8 cellular contexts compared by ENCODE assay signal in the genomic region with DNA sequence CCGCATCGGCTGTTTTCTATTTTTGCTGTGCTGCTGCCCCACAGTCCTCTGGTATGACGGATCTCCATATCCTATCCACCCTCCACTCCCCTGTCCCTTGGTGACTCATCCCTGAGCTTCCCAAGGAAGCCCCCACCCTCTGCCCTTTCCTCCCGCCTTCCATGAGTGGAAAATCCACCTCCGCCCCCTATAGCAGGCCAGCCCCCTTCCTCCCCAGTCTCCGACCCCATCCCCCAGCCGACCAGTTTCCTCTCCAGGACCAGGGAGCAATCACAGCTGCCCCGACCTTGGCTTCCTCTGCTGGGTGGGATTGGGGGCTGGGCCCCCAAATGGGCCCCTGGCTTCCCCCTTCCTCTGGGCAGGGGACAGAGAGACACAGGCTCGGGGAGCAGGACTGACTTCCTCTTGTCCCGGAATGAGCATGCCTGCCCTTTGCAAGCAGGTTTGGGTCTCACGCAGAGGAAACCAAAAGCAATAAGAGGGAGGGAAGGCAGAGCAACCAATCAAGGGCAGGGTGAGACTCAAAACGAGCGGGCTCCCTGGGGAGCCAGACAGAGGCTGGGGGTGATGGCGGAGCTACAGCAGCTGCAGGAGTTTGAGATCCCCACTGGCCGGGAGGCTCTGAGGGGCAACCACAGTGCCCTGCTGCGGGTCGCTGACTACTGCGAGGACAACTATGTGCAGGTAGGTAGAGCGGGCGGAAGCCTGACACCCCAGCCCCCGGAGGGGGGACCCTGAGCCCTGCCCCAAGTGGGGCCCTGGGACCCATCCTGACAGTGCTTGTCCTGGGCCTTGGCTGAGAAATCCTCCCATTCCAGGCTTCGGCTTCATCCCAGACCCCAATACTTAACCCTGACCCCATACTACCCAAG. TPM values are rescaled to one million over a fixed set of nuclear protein-coding genes. Genes with fewer than 3 reads are reported as not detected.
A peak's percentile ranks its signal among the peaks of the same experiment; 100 is the strongest.
DNase-seq lines count a peak whose midpoint lies in the region; ATAC-seq and TF ChIP-seq lines count a peak whose summit lies in the region.

A gene with protein sequence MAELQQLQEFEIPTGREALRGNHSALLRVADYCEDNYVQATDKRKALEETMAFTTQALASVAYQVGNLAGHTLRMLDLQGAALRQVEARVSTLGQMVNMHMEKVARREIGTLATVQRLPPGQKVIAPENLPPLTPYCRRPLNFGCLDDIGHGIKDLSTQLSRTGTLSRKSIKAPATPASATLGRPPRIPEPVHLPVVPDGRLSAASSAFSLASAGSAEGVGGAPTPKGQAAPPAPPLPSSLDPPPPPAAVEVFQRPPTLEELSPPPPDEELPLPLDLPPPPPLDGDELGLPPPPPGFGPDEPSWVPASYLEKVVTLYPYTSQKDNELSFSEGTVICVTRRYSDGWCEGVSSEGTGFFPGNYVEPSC (plus strand): TSS at position 550 of the 872 bp plus-strand sequence. CDS start 18 bp downstream, at position 568.
Gene GNGT2, minus strand, starts transcription at position 417 of the 872 bp plus-strand sequence. CDS start 3,152 bp downstream, outside the sequence.

- H3K9me2 ChIP-seq in PC-3 (replicated peaks; ENCODE audit: low read length) = no peaks in the 10 kb centered on the region

- intact Hi-C loops in mucosa of descending colon (cut with DNase I, micrococcal nuclease) (no loop called here), PC-3 (cut with micrococcal nuclease) (no loop called here)

- no peak within 1 kb of the TSS for H2AFZ ChIP-seq in PC-3 (ENCODE audit: low read length)

- peak; percentile 65 for DNase-seq in central memory CD4-positive, alpha-beta T cell
- peak; percentile 60 to 76 (median 65) for DNase-seq in mucosa of descending colon
- no peak for DNase-seq in kidney glomerular epithelial cell (lab: John Stamatoyannopoulos, UW)
- no peak for DNase-seq in PC-3

- no TSS peak for BruUV-seq in PC-3 (replicated peaks; lab: Mats Ljungman, UMichigan)

- peak; percentile 89 for ATAC-seq in GM19025 (IDR thresholded peaks at IDR 0.05; ENCODE audit: low read depth, unreplicated experiment)
- peak; percentile 82 for ATAC-seq in HG03045 (IDR thresholded peaks at IDR 0.05; ENCODE audit: unreplicated experiment)
- peak; percentile 81 for ATAC-seq in mucosa of descending colon
- ATAC-seq in PC-3 = no peak

- H3K4me3 Mint-ChIP-seq in T-helper 1 cell treated with Interleukin-12 subunit alpha and Interleukin-12 subunit beta and Interleukin-4 antibody, amounts not matched to agents 30 μg/mL and 1 μg/mL, for 36 hours = peak within 1 kb of the TSS; percentile 96

- no peaks in the 10 kb centered on the region for H3K4me1 ChIP-seq in mucosa of descending colon (ENCODE audit: low read depth)
- peaks cover 16% of the 10 kb centered on the region for H3K4me1 ChIP-seq in thymus (ENCODE audit: control insufficient read depth, insufficient read depth, low read length)
- H3K4me1 ChIP-seq in PC-3 (ENCODE audit: insufficient read depth, low read length) = no peaks in the 10 kb centered on the region

- H3K36me3 Mint-ChIP-seq in T-helper 1 cell treated with Interleukin-12 subunit alpha and Interleukin-12 subunit beta and Interleukin-4 antibody, amounts not matched to agents 30 μg/mL and 1 μg/mL, for 36 hours (ENCODE audit: low read depth) = peaks cover 42% of the 10 kb centered on the region

- no peaks in the 10 kb centered on the region for H4K20me1 ChIP-seq in PC-3 (ENCODE audit: low read length)

- TF ChIP-seq CTCF in mucosa of descending colon (IDR thresholded peaks at IDR 0.05) = no peak
- TF ChIP-seq CTCF in PC-3 (conservative IDR thresholded peaks at IDR 0.05; ENCODE audit: low read depth, low read length) = no peak

- WGBS in thymus = 32% methylated on average over 22 of the region's 22 CpGs

- peak within 1 kb of the TSS; percentile 88 for H3K27ac Mint-ChIP-seq in T-helper 1 cell treated with Interleukin-12 subunit alpha and Interleukin-12 subunit beta and Interleukin-4 antibody, amounts not matched to agents 30 μg/mL and 1 μg/mL, for 36 hours

- no peaks in the 10 kb centered on the region for H3K9me3 Mint-ChIP-seq in T-helper 1 cell treated with Interleukin-12 subunit alpha and Interleukin-12 subunit beta and Interleukin-4 antibody, amounts not matched to agents 30 μg/mL and 1 μg/mL, for 36 hours

- H3K4me3 ChIP-seq in mucosa of descending colon (no peak within 1 kb of the TSS), thymus (ENCODE audit: low read length) (peak within 1 kb of the TSS; percentile 46), PC-3 (ENCODE audit: low read length) (no peak within 1 kb of the TSS)

- H3K9me3 ChIP-seq in mucosa of descending colon = no peaks in the 10 kb centered on the region
- H3K9me3 ChIP-seq in thymus (ENCODE audit: control insufficient read depth) = no peaks in the 10 kb centered on the region
- no peaks in the 10 kb centered on the region for H3K9me3 ChIP-seq in PC-3 (ENCODE audit: low read length)

- no peak within 1 kb of the TSS for H3K4me2 ChIP-seq in PC-3 (ENCODE audit: low read length)

- no peaks in the 10 kb centered on the region for H3K27me3 ChIP-seq in thymus (ENCODE audit: control insufficient read depth, insufficient read depth)
- peaks cover 16% of the 10 kb centered on the region; the same call in 1 of the 2 replicates for H3K27me3 ChIP-seq in PC-3 (ENCODE audit: low read length)

- peaks cover 56% of the 10 kb centered on the region for H3K4me1 Mint-ChIP-seq in T-helper 1 cell treated with Interleukin-12 subunit alpha and Interleukin-12 subunit beta and Interleukin-4 antibody, amounts not matched to agents 30 μg/mL and 1 μg/mL, for 36 hours (ENCODE audit: low read depth)

- H3K79me2 ChIP-seq in PC-3 (ENCODE audit: low read length) = no peaks in the 10 kb centered on the region

- H3K27ac ChIP-seq in thymus (ENCODE audit: low read depth) (peak within 1 kb of the TSS; percentile 78), PC-3 (ENCODE audit: low read length) (no peak within 1 kb of the TSS)

- POLR2A ChIA-PET in PC-3 (lab: Charles Lee; ENCODE audit: unreplicated experiment) = no interaction called here

- CTCF ChIA-PET in PC-3 (lab: Charles Lee) = no interaction called here

- no peaks in the 10 kb centered on the region for H3K27me3 Mint-ChIP-seq in T-helper 1 cell treated with Interleukin-12 subunit alpha and Interleukin-12 subunit beta and Interleukin-4 antibody, amounts not matched to agents 30 μg/mL and 1 μg/mL, for 36 hours (ENCODE audit: low read depth)

- H3F3A ChIP-seq in PC-3 (ENCODE audit: low read length, unreplicated experiment) = no peaks in the 10 kb centered on the region

- no peak within 1 kb of the TSS for H3K9ac ChIP-seq in PC-3 (ENCODE audit: low read length)

- H3K36me3 ChIP-seq in mucosa of descending colon (ENCODE audit: low read depth) (no peaks in the 10 kb centered on the region), thymus (ENCODE audit: control insufficient read depth, insufficient read depth) (no peaks in the 10 kb centered on the region), PC-3 (ENCODE audit: low read depth, low read length) (no peaks in the 10 kb centered on the region)

RNA-seq across cellular contexts. Expression of the first gene that starts in this region (rescaled TPM):
- total RNA-seq in mucosa of descending colon (10 to 100 TPM in 1 of 3 donors, 1 to 10 TPM in 2; 5.9 to 10.6 (median 7.2) TPM), PC-3 (2014; rRNA removed) (not detected in 2 replicates)
- polyA plus RNA-seq in thymus = 12.6 TPM

RNA-seq across cellular contexts. Expression of gene GNGT2, which starts in this region (rescaled TPM):
- total RNA-seq in mucosa of descending colon (1 to 10 TPM in 1 of 3 donors, under 1 TPM in 2; 0.89 to 1.7 (median 0.96) TPM), PC-3 (2014; rRNA removed) (0.40 TPM in 1 of 2 replicates, not detected in the other)
- 10.8 TPM for polyA plus RNA-seq in thymus

Comparison
In these comparisons a context has a peak if more than half of its experiments do, and no peak if none do; other contexts are left out.
1. DNase-seq: peak in central memory CD4-positive, alpha-beta T cell (single experiment) and mucosa of descending colon (3 of 3); none in kidney glomerular epithelial cell (single experiment) and PC-3 (single experiment).